ENCODE assay signal across 8 cellular contexts in the genomic region with DNA sequence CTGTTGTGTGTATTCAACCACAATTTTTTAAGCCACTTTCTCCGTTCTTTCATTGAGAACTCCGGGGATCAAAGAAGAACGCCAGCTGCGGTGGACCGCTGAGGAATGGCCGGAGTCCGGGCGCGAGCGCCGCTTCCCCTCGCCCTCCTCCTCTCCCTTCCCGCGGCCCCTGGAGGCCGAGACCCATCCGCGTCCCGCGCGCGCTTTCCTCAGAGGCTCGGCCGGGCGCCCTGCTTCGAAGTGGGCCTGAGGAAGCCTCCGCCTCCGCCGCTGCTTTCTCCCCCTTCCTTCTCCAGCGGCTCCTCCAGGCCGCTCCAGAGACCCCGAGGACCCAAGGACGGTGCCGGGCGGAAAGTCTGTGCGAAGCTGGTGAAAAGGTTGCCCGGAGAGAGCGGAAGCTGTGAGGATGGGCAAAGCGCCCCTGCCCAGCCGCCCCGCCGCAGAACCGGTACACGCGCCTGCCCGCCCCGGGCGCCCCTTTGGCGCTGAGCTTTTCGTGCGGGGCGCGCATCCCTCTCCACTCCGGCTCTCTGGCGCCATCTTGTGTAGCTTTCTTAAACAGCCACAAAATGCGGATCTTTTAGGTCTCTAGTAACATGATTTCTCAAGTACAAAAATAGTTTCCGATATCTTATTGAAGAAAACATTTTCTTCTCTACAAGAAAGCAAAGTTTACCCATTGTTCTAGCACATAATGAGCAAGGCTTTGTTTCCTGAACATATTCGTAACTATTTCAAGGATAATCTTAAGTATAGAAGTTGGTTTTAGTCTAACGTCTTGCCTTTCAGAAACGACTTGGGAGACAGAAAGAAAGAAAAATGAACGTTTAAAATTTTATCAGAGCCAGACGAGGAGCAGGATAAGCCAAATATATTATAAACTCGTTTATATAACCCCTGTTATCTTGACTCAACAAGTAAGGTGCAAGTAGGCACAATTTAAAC. TPM values are rescaled to one million over a fixed set of nuclear protein-coding genes. Genes with fewer than 3 reads are reported as not detected.
A peak's percentile ranks its signal among the peaks of the same experiment; 100 is the strongest.
DNase-seq lines count a peak whose midpoint lies in the region; ATAC-seq, FAIRE-seq and TF ChIP-seq lines count a peak whose summit lies in the region.

No MANE protein-coding gene starts in this region.

- H3K9me3 Mint-ChIP-seq in natural killer cell treated with Interleukin-12 subunit alpha and Interleukin-12 subunit beta and Interleukin-15 and Interleukin-18, amount 100 ng/mL, for 72 hours, result no peaks in the 10 kb centered on the region

- DNase-seq in COLO829 (ENCODE audit: low spot score) (peak; percentile 47), RCC 7860 (ENCODE audit: low spot score) (peak; percentile 31), fibroblast of pulmonary artery (ENCODE audit: low read depth) (peak; percentile 74)
- peak; percentile 52 to 55 for DNase-seq in activated T-helper 1 cell treated with anti-CD3 and anti-CD28 coated beads, Interleukin-2, amount 50 U/mL, for 16 hours (ENCODE audit: low read depth in 1 of 2, low spot score in 1 of 2)
- peak; percentile 84 for DNase-seq in natural killer cell treated with Interleukin-12 subunit alpha and Interleukin-12 subunit beta and Interleukin-15 and Interleukin-18, amount 100 ng/mL, for 72 hours (ENCODE audit: low spot score)
- peak; percentile 44 to 84 (median 64) for DNase-seq in stimulated activated naive CD4-positive, alpha-beta T cell (lab: John Stamatoyannopoulos, UW)

- no peaks in the 10 kb centered on the region for H3K36me3 Mint-ChIP-seq in natural killer cell treated with Interleukin-12 subunit alpha and Interleukin-12 subunit beta and Interleukin-15 and Interleukin-18, amount 100 ng/mL, for 72 hours

- FAIRE-seq in RCC 7860 (lab: Jason Lieb, UNC), result no peak

- TF ChIP-seq EP300 in Ishikawa (IDR thresholded peaks at IDR 0.05; ENCODE audit: borderline replicate concordance), result no peak

- TF ChIP-seq CTCF in fibroblast of pulmonary artery (IDR thresholded peaks at IDR 0.05; ENCODE audit: low read length, missing control alignments), result peak; percentile 78

- H3K27me3 Mint-ChIP-seq in natural killer cell treated with Interleukin-12 subunit alpha and Interleukin-12 subunit beta and Interleukin-15 and Interleukin-18, amount 100 ng/mL, for 72 hours, result peaks cover 11 to 30% of the 10 kb centered on the region in 2 donors

- peak; percentile 95 for TF ChIP-seq RAD21 in Ishikawa (IDR thresholded peaks at IDR 0.05; ENCODE audit: low read depth)

- H3K27ac Mint-ChIP-seq in natural killer cell treated with Interleukin-12 subunit alpha and Interleukin-12 subunit beta and Interleukin-15 and Interleukin-18, amount 100 ng/mL, for 72 hours, result no peak overlapping the region

- peaks cover 4 to 8% of the 10 kb centered on the region in 2 donors for H3K4me1 Mint-ChIP-seq in natural killer cell treated with Interleukin-12 subunit alpha and Interleukin-12 subunit beta and Interleukin-15 and Interleukin-18, amount 100 ng/mL, for 72 hours (ENCODE audit: low read depth in 2 of 2)

- peak overlapping the region; percentile 56 for H3K4me3 ChIP-seq in fibroblast of pulmonary artery (replicated peaks; ENCODE audit: low read depth, low read length)

- peak; percentile 82 for ATAC-seq in GM21381 (IDR thresholded peaks at IDR 0.05; ENCODE audit: unreplicated experiment)
- ATAC-seq in natural killer cell treated with Interleukin-12 subunit alpha and Interleukin-12 subunit beta and Interleukin-15 and Interleukin-18, amount 100 ng/mL, for 72 hours, result peak; percentile 83 to 90

- peak overlapping the region; percentile 83 for H3K4me3 Mint-ChIP-seq in natural killer cell treated with Interleukin-12 subunit alpha and Interleukin-12 subunit beta and Interleukin-15 and Interleukin-18, amount 100 ng/mL, for 72 hours

TF ChIP-seq in Ishikawa, 13 proteins besides CTCF, POLR2A, EP300 and RAD21:
- TF ChIP-seq YY1 (IDR thresholded peaks at IDR 0.05; ENCODE audit: low read depth) (0 out of 2 replicates have a peak, but pooled peaks have one; percentile 37), TCF12 (IDR thresholded peaks at IDR 0.05; ENCODE audit: low read depth) (0 out of 2 replicates have a peak, but pooled peaks have one; percentile 25), CREB1 (IDR thresholded peaks at IDR 0.05; ENCODE audit: low read depth) (no peak), ZBTB7A (IDR thresholded peaks at IDR 0.05; ENCODE audit: low read depth) (peak; percentile 70; the same call in 1 of the 2 replicates)

RNA-seq across cellular contexts. Expression of a gene that starts 59.2 kb away (rescaled TPM):
- 1 to 10 TPM in 1 of 2 donors, under 1 TPM in 1; 0.62 to 3.8 TPM for total RNA-seq in natural killer cell treated with Interleukin-12 subunit alpha and Interleukin-12 subunit beta and Interleukin-15 and Interleukin-18, amount 100 ng/mL, for 72 hours

Comparison
In these comparisons a context has a peak if more than half of its experiments do, and no peak if none do; other contexts are left out.
1. Peak in every context shown above with its lines: DNase-seq, ATAC-seq and H3K4me3 ChIP-seq.
2. DNase-seq: peak in every context shown above with its lines; median percentile 84 in natural killer cell treated with Interleukin-12 subunit alpha and Interleukin-12 subunit beta and Interleukin-15 and Interleukin-18, amount 100 ng/mL, for 72 hours; 74 in fibroblast of pulmonary artery; 64 in stimulated activated naive CD4-positive, alpha-beta T cell; 54 in activated T-helper 1 cell treated with anti-CD3 and anti-CD28 coated beads, Interleukin-2, amount 50 U/mL, for 16 hours; 47 in COLO829; 31 in RCC 7860.